In the genomic region with DNA sequence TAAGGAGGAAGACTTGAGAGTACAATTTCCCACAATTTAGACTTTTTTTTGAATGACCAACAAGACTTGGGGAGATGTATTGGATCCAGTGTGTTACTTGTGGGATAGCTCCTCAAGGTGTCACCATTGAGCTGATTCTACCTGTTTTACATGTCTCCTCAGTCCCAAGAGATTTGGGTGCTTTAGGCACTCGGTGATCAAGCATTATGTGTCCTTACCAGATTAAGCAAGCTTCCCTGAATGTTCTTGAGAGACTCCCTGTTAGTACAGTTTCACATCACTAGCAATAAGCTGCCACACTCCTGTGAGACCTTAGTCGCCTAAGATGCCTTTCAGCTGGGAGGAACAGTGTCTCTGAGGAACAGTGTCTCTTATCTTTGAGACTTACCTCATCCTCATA, we compare ENCODE assay signal across 10 cellular contexts.
DNase-seq lines count a peak whose midpoint lies in the region; ATAC-seq and TF ChIP-seq lines count a peak whose summit lies in the region.
"Had no signal": no experiment of that assay in that cellular context is flagged by ENCODE, and none has a peak within 500 bp of the region (broad histone marks: within the 10 kb centered on the region; RNA-seq: fewer than 3 reads in every experiment).

No MANE protein-coding gene starts in this region.

- H3K9me3 Mint-ChIP-seq in CD4-positive, alpha-beta T cell, result peaks cover 1% of the 10 kb centered on the region
- H3K9me3 Mint-ChIP-seq in natural killer cell treated with Interleukin-12 subunit alpha and Interleukin-12 subunit beta and Interleukin-15 and Interleukin-18, amount 100 ng/mL, for 72 hours, result no peaks in the 10 kb centered on the region

- POLR2A ChIA-PET in CD4-positive, alpha-beta T cell (lab: Charles Lee), result no interaction called here

- no peaks in the 10 kb centered on the region for H4K20me1 ChIP-seq in DND-41 (ENCODE audit: insufficient read depth, low read length)

- intact Hi-C loops in right lobe of liver (cut with DNase I), result no loop called here
- intact Hi-C loops in CD4-positive, alpha-beta T cell (cut with DNase I, micrococcal nuclease), result no loop called here

- H3K4me3 ChIP-seq in DND-41 (ENCODE audit: low read depth in 1 of 2, low read length in 2 of 2) (no peak overlapping the region), adipocyte (ENCODE audit: low read length) (no peak overlapping the region), right lobe of liver (no peak overlapping the region), upper lobe of left lung (no peak overlapping the region)
- H3K4me3 ChIP-seq: K562, mucosa of descending colon had no signal

- H3K4me2 ChIP-seq in DND-41 (ENCODE audit: insufficient read depth, low read length), result no peak overlapping the region

- H3K36me3 Mint-ChIP-seq in CD4-positive, alpha-beta T cell (ENCODE audit: low read depth), result no peaks in the 10 kb centered on the region
- H3K36me3 Mint-ChIP-seq in natural killer cell treated with Interleukin-12 subunit alpha and Interleukin-12 subunit beta and Interleukin-15 and Interleukin-18, amount 100 ng/mL, for 72 hours, result no peaks in the 10 kb centered on the region

- no peak overlapping the region for H3K4me3 Mint-ChIP-seq in CD4-positive, alpha-beta T cell
- no peak overlapping the region for H3K4me3 Mint-ChIP-seq in natural killer cell treated with Interleukin-12 subunit alpha and Interleukin-12 subunit beta and Interleukin-15 and Interleukin-18, amount 100 ng/mL, for 72 hours

- no peaks in the 10 kb centered on the region for H3K27me3 ChIP-seq in DND-41 (ENCODE audit: insufficient read depth, low read length, poor library complexity)
- no peaks in the 10 kb centered on the region for H3K27me3 ChIP-seq in adipocyte (replicated peaks; ENCODE audit: control insufficient read depth, insufficient read depth, low read length)
- H3K27me3 ChIP-seq in right lobe of liver, result no peaks in the 10 kb centered on the region
- H3K27me3 ChIP-seq in upper lobe of left lung, result no peaks in the 10 kb centered on the region
- no peaks in the 10 kb centered on the region for H3K27me3 ChIP-seq in CD4-positive, alpha-beta T cell (ENCODE audit: control insufficient read depth, insufficient read depth, low read length)

- H3K9ac ChIP-seq in DND-41 (ENCODE audit: low read depth, low read length), result no peak overlapping the region
- H3K9ac ChIP-seq in adipocyte (ENCODE audit: low read length), result no peak overlapping the region

- no peaks in the 10 kb centered on the region for H3K79me2 ChIP-seq in DND-41 (ENCODE audit: insufficient read depth, low read length)

- peak in 1 of 4 donors; percentile 1 for TF ChIP-seq EP300 in upper lobe of left lung (IDR thresholded peaks at IDR 0.05)

- CTCF ChIA-PET in CD4-positive, alpha-beta T cell (lab: Charles Lee), result no interaction called here

- H3K9me3 ChIP-seq in DND-41 (ENCODE audit: insufficient read depth, low read length, severe bottlenecking) (no peaks in the 10 kb centered on the region), adipocyte (ENCODE audit: control insufficient read depth, low read length) (no peaks in the 10 kb centered on the region), right lobe of liver (no peaks in the 10 kb centered on the region), upper lobe of left lung (no peaks in the 10 kb centered on the region)
- no peaks in the 10 kb centered on the region for H3K9me3 ChIP-seq in CD4-positive, alpha-beta T cell (ENCODE audit: control insufficient read depth, low read length)
- H3K9me3 ChIP-seq: mucosa of descending colon had no signal

- H3K4me1 ChIP-seq in DND-41 (ENCODE audit: insufficient read depth, low read length), result no peaks in the 10 kb centered on the region
- peaks cover 36% of the 10 kb centered on the region for H3K4me1 ChIP-seq in adipocyte (ENCODE audit: control insufficient read depth, insufficient read depth, low read length)
- H3K4me1 ChIP-seq in right lobe of liver, result no peaks in the 10 kb centered on the region
- H3K4me1 ChIP-seq in upper lobe of left lung, result no peaks in the 10 kb centered on the region

- H3K27ac ChIP-seq in DND-41 (ENCODE audit: low read length), result no peak overlapping the region
- H3K27ac ChIP-seq in right lobe of liver, result no peak overlapping the region
- no peak overlapping the region for H3K27ac ChIP-seq in upper lobe of left lung
- no peak overlapping the region for H3K27ac ChIP-seq in CD4-positive, alpha-beta T cell (ENCODE audit: low read depth, low read length)

- no peak overlapping the region for H3K27ac Mint-ChIP-seq in CD4-positive, alpha-beta T cell
- no peak overlapping the region for H3K27ac Mint-ChIP-seq in natural killer cell treated with Interleukin-12 subunit alpha and Interleukin-12 subunit beta and Interleukin-15 and Interleukin-18, amount 100 ng/mL, for 72 hours

- WGBS in right lobe of liver (ENCODE audit: insufficient coverage, low coverage, low lambda C conversion rate, missing lambda C conversion rate), result 31% methylated on average over 2 of the region's 2 CpGs
- 30 to 31% methylated on average over 2 of the region's 2 CpGs for WGBS in upper lobe of left lung, 2 donors

- TF ChIP-seq POLR2A in right lobe of liver (IDR thresholded peaks at IDR 0.05) (no peak), upper lobe of left lung (IDR thresholded peaks at IDR 0.05) (no peak)

- no peak overlapping the region for H2AFZ ChIP-seq in DND-41 (ENCODE audit: low read depth, low read length)

- peak; percentile 71 for ATAC-seq in DND-41 (ENCODE audit: insufficient read depth, low read depth)
- peak; percentile 62 for ATAC-seq in GM21576 (IDR thresholded peaks at IDR 0.05; ENCODE audit: unreplicated experiment)
- ATAC-seq in right lobe of liver, result peak; percentile 40 to 68 (median 62)
- no peak for ATAC-seq in upper lobe of left lung (ENCODE audit: low FRiP score in 2 of 2)
- no peak for ATAC-seq in CD4-positive, alpha-beta T cell (ENCODE audit: poor library complexity)
- no peak for ATAC-seq in natural killer cell treated with Interleukin-12 subunit alpha and Interleukin-12 subunit beta and Interleukin-15 and Interleukin-18, amount 100 ng/mL, for 72 hours
- ATAC-seq: K562, mucosa of descending colon had no signal

- no peaks in the 10 kb centered on the region for H3K4me1 Mint-ChIP-seq in CD4-positive, alpha-beta T cell (ENCODE audit: low read depth)
- H3K4me1 Mint-ChIP-seq in natural killer cell treated with Interleukin-12 subunit alpha and Interleukin-12 subunit beta and Interleukin-15 and Interleukin-18, amount 100 ng/mL, for 72 hours (ENCODE audit: low read depth in 2 of 2), result no peaks in the 10 kb centered on the region

- no peaks in the 10 kb centered on the region for H3K27me3 Mint-ChIP-seq in CD4-positive, alpha-beta T cell
- H3K27me3 Mint-ChIP-seq in natural killer cell treated with Interleukin-12 subunit alpha and Interleukin-12 subunit beta and Interleukin-15 and Interleukin-18, amount 100 ng/mL, for 72 hours, result no peaks in the 10 kb centered on the region

- DNase-seq in DND-41 (peak; percentile 31), MV-4-11 (lab: John Stamatoyannopoulos, UW) (peak; percentile 1), adipocyte (ENCODE audit: low read depth) (peak; percentile 73), right lobe of liver (no peak), upper lobe of left lung (no peak)
- no peak for DNase-seq in CD4-positive, alpha-beta T cell
- no peak for DNase-seq in natural killer cell treated with Interleukin-12 subunit alpha and Interleukin-12 subunit beta and Interleukin-15 and Interleukin-18, amount 100 ng/mL, for 72 hours (ENCODE audit: low spot score)

- TF ChIP-seq CTCF in DND-41 (IDR thresholded peaks at IDR 0.05; ENCODE audit: borderline replicate concordance, extremely low read depth, low read length, poor library complexity, severe bottlenecking) (peak; percentile 64), right lobe of liver (IDR thresholded peaks at IDR 0.05) (peak; percentile 7 to 52 (median 34)), upper lobe of left lung (IDR thresholded peaks at IDR 0.05) (peak in 1 of 6 experiments; percentile 21)
- no peak for TF ChIP-seq CTCF in CD4-positive, alpha-beta T cell (IDR thresholded peaks at IDR 0.05)

- no peaks in the 10 kb centered on the region for H3K36me3 ChIP-seq in DND-41 (ENCODE audit: insufficient read depth, low read length)
- no peaks in the 10 kb centered on the region for H3K36me3 ChIP-seq in adipocyte (ENCODE audit: control insufficient read depth, insufficient read depth, low read length, severe bottlenecking)
- no peaks in the 10 kb centered on the region for H3K36me3 ChIP-seq in right lobe of liver
- no peaks in the 10 kb centered on the region for H3K36me3 ChIP-seq in upper lobe of left lung

Comparison
In these comparisons a context has a peak if more than half of its experiments do, and no peak if none do; other contexts are left out.
1. ATAC-seq: peak in DND-41 (single experiment), GM21576 (single experiment) and right lobe of liver (4 of 4); none in upper lobe of left lung (0 of 2), CD4-positive, alpha-beta T cell (single experiment) and natural killer cell treated with Interleukin-12 subunit alpha and Interleukin-12 subunit beta and Interleukin-15 and Interleukin-18, amount 100 ng/mL, for 72 hours (0 of 2).
2. DNase-seq: peak in DND-41 (single experiment), MV-4-11 (single experiment) and adipocyte (single experiment); none in right lobe of liver (0 of 3), upper lobe of left lung (0 of 2), CD4-positive, alpha-beta T cell (0 of 10) and natural killer cell treated with Interleukin-12 subunit alpha and Interleukin-12 subunit beta and Interleukin-15 and Interleukin-18, amount 100 ng/mL, for 72 hours (single experiment).